19 cellular contexts compared by ENCODE assay signal in the genomic region with DNA sequence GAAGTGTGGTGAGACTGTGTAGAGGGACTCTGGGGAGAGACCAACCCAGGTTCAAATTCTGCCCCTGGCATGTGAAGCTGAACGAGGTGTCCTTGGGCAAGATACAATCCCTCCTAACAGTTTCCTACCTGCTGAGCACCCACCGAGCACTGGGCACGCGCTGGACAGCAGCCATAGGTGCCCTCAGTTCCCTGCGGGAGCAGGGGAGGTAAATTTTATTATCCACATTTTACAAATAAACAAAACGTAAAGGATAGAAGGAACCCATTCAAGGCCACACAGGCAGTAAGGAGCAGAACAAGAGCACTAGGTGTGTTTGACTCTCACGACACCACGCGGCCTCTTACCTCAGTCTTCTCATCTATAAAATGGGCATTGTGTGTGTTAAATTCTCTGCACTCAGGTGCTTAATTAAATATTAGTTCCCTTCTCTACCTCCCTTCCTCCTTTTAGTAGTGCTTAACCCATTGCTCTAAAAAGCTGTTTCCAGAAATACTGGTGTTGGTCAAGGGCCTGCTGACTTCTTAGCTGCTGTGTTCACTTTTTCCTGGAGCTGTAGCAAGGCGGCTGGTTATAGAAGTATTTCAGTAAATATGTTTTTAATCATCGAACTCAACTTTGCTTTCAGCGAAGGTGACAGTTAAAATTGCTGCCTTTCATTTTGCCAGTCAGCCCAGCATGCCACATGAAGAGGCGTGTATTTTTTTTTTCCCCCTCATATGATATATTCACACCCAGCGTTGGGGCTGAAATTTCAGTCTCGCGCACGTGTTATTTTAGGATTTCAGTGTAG. TPM values are rescaled to one million over a fixed set of nuclear protein-coding genes. Genes with fewer than 3 reads are reported as not detected.
"Had no signal": no experiment of that assay in that cellular context is flagged by ENCODE, and none has a peak within 500 bp of the region (broad histone marks: within the 10 kb centered on the region; RNA-seq: fewer than 3 reads in every experiment).

No MANE protein-coding gene starts in this region.

- H3K36me3 ChIP-seq: heart left ventricle, ovary, right atrium auricular region, stomach, thoracic aorta, transverse colon had no signal

- DNase-seq: dorsolateral prefrontal cortex; effector CD8-positive, alpha-beta T cell; foreskin melanocyte; heart left ventricle; islet precursor cell; mammary epithelial cell; naive thymus-derived CD4-positive, alpha-beta T cell; nephron progenitor cell; ovary; small intestine; stimulated activated CD4-positive, alpha-beta T cell treated with anti-CD3 and anti-CD28 coated beads, Interleukin-12 subunit alpha, Interleukin-12 subunit beta, amount 100 ng/mL, for 4 hours; stimulated activated naive CD4-positive, alpha-beta T cell; stomach; substantia nigra; transverse colon had no signal

- H3K4me3 ChIP-seq: coronary artery, dorsolateral prefrontal cortex, heart left ventricle, ovary, right atrium auricular region, stomach, thoracic aorta, transverse colon had no signal

- H3K27me3 ChIP-seq: dorsolateral prefrontal cortex, heart left ventricle, ovary, right atrium auricular region, stomach, transverse colon had no signal

- H3K27ac ChIP-seq: coronary artery, heart left ventricle, ovary, right atrium auricular region, stomach, thoracic aorta, transverse colon had no signal

- FAIRE-seq: small intestine had no signal

- ATAC-seq: heart left ventricle; left lobe of liver; naive thymus-derived CD4-positive, alpha-beta T cell had no signal

- H3K4me1 Mint-ChIP-seq: naive thymus-derived CD4-positive, alpha-beta T cell had no signal

- H3K4me1 ChIP-seq: transverse colon had no signal

- H3K27ac Mint-ChIP-seq: naive thymus-derived CD4-positive, alpha-beta T cell; nephron progenitor cell had no signal

- H3K4me3 Mint-ChIP-seq: naive thymus-derived CD4-positive, alpha-beta T cell; nephron progenitor cell had no signal

RNA-seq across cellular contexts. Expression of a gene that starts 41.6 kb away (rescaled TPM):
- polyA plus RNA-seq: mammary epithelial cell; naive thymus-derived CD4-positive, alpha-beta T cell had no signal
